ENCODE assay signal across 39 cellular contexts in genomic region chr3:69605849-69606248, GRCh38.
"Had no signal": no experiment of that assay in that cellular context is flagged by ENCODE, and none has a peak within 500 bp of the region (broad histone marks: within the 10 kb centered on the region; RNA-seq: fewer than 3 reads in every experiment).

No MANE protein-coding gene starts in this region.

- H3K36me3 ChIP-seq: adrenal gland, ascending aorta, brain microvascular endothelial cell, breast epithelium, cardiac muscle cell had no signal

- DNase-seq: activated effector memory CD4-positive, alpha-beta T cell treated with anti-CD3 and anti-CD28 coated beads, Interleukin-2, amount 50 U/mL, for 16 hours; activated effector memory CD4-positive, alpha-beta T cell treated with Interleukin-2 at 50 U/mL for 16 hours; activated gamma-delta T cell; activated gamma-delta T cell treated with Interleukin-2 at 50 U/mL for 16 hours; activated naive CD4-positive, alpha-beta T cell; activated naive CD4-positive, alpha-beta T cell treated with anti-CD3 and anti-CD28 coated beads for 36 hours; activated naive CD4-positive, alpha-beta T cell treated with anti-CD3 and anti-CD28 coated beads, Interleukin-2, amount 10 ng/mL, durations not matched to agents 7 days and 5 days; activated naive CD4-positive, alpha-beta T cell treated with anti-CD3 and anti-CD28 coated beads, Interleukin-2, amount 50 U/mL, for 16 hours; activated naive CD4-positive, alpha-beta T cell treated with Interleukin-2 at 50 U/mL for 16 hours; activated naive CD8-positive, alpha-beta T cell treated with anti-CD3 and anti-CD28 coated beads for 36 hours; activated naive CD8-positive, alpha-beta T cell treated with anti-CD3 and anti-CD28 coated beads, Interleukin-2, amount 10 ng/mL, durations not matched to agents 7 days and 5 days; activated naive CD8-positive, alpha-beta T cell treated with anti-CD3 and anti-CD28 coated beads, Interleukin-2, amount 50 U/mL, for 24 hours; activated T-cell treated with anti-CD3 and anti-CD28 coated beads for 4 hours; activated T-cell treated with anti-CD3 and anti-CD28 coated beads, Interleukin-2, amount 50 U/mL, for 1 hour; activated T-cell treated with anti-CD3 and anti-CD28 coated beads, Interleukin-2, amount 50 U/mL, for 24 hours; activated T-cell treated with anti-CD3 and anti-CD28 coated beads, Interleukin-2, amount 50 U/mL, for 4 hours; activated T-cell treated with anti-CD3 and anti-CD28 coated beads, Interleukin-2, amount 50 U/mL, for 48 hours; activated T-cell treated with anti-CD3 and anti-CD28 coated beads, Interleukin-2, amount 50 U/mL, for 72 hours; adrenal gland; amniotic stem cell; amygdala; anterior cingulate cortex; aorta; body of pancreas; brain microvascular endothelial cell; caudate nucleus; central memory CD4-positive, alpha-beta T cell; cerebellar nuclear complex had no signal

- H3K4me1 ChIP-seq: adrenal gland, ascending aorta, body of pancreas, breast epithelium had no signal

- H3K27me3 ChIP-seq: adrenal gland, ascending aorta, body of pancreas, brain microvascular endothelial cell, breast epithelium, cardiac muscle cell had no signal

- H3K9me3 ChIP-seq: adrenal gland, body of pancreas had no signal

- H3K4me3 Mint-ChIP-seq: activated naive CD4-positive, alpha-beta T cell treated with anti-CD3 and anti-CD28 coated beads for 36 hours; activated naive CD4-positive, alpha-beta T cell treated with anti-CD3 and anti-CD28 coated beads, Interleukin-2, amount 10 ng/mL, durations not matched to agents 7 days and 5 days; activated naive CD4-positive, alpha-beta T cell treated with anti-CD3 and anti-CD28 coated beads, Interleukin-2, amount 50 U/mL, for 24 hours; activated naive CD8-positive, alpha-beta T cell; activated naive CD8-positive, alpha-beta T cell treated with anti-CD3 and anti-CD28 coated beads for 36 hours; activated naive CD8-positive, alpha-beta T cell treated with anti-CD3 and anti-CD28 coated beads, Interleukin-2, amount 10 ng/mL, durations not matched to agents 7 days and 5 days; activated naive CD8-positive, alpha-beta T cell treated with anti-CD3 and anti-CD28 coated beads, Interleukin-2, amount 50 U/mL, for 24 hours; activated T-cell treated with anti-CD3 and anti-CD28 coated beads, Interleukin-2, amount 50 U/mL, for 24 hours; activated T-cell treated with anti-CD3 and anti-CD28 coated beads, Interleukin-2, amount 50 U/mL, for 4 hours; activated T-cell treated with anti-CD3 and anti-CD28 coated beads, Interleukin-2, amount 50 U/mL, for 72 hours; activated T-helper 1 cell treated with anti-CD3 and anti-CD28 coated beads, Interleukin-12 subunit alpha, Interleukin-12 subunit beta, Interleukin-2, Interleukin-4 antibody, amounts not matched to agents 30 ng/mL and 10 ng/mL and 1 ng/mL, durations not matched to agents 14 hours and 24 hours and 36 hours; activated T-helper 17 cell treated with anti-CD3 and anti-CD28 coated beads, Interleukin-2, amount 50 U/mL, for 72 hours; central memory CD8-positive, alpha-beta T cell had no signal

- H3K4me1 Mint-ChIP-seq: activated naive CD4-positive, alpha-beta T cell treated with anti-CD3 and anti-CD28 coated beads, Interleukin-2, amount 10 ng/mL, durations not matched to agents 7 days and 5 days; activated naive CD4-positive, alpha-beta T cell treated with anti-CD3 and anti-CD28 coated beads, Interleukin-2, amount 50 U/mL, for 24 hours; activated naive CD8-positive, alpha-beta T cell treated with anti-CD3 and anti-CD28 coated beads for 36 hours; activated naive CD8-positive, alpha-beta T cell treated with anti-CD3 and anti-CD28 coated beads, Interleukin-2, amount 10 ng/mL, durations not matched to agents 7 days and 5 days; activated naive CD8-positive, alpha-beta T cell treated with anti-CD3 and anti-CD28 coated beads, Interleukin-2, amount 50 U/mL, for 24 hours; activated T-helper 17 cell treated with anti-CD3 and anti-CD28 coated beads, Interleukin-2, amount 50 U/mL, for 72 hours; brain; central memory CD8-positive, alpha-beta T cell had no signal

- H3K4me3 ChIP-seq: adrenal gland, ascending aorta, body of pancreas, breast epithelium, cardiac muscle cell had no signal

- H3K36me3 Mint-ChIP-seq: activated naive CD4-positive, alpha-beta T cell treated with anti-CD3 and anti-CD28 coated beads, Interleukin-2, amount 10 ng/mL, durations not matched to agents 7 days and 5 days; activated naive CD4-positive, alpha-beta T cell treated with anti-CD3 and anti-CD28 coated beads, Interleukin-2, amount 50 U/mL, for 24 hours; activated naive CD4-positive, alpha-beta T cell treated with anti-CD3 and anti-CD28 coated beads, Interleukin-2, amount 50 U/mL, for 72 hours; activated naive CD8-positive, alpha-beta T cell; activated naive CD8-positive, alpha-beta T cell treated with anti-CD3 and anti-CD28 coated beads for 36 hours; activated naive CD8-positive, alpha-beta T cell treated with anti-CD3 and anti-CD28 coated beads, Interleukin-2, amount 10 ng/mL, durations not matched to agents 7 days and 5 days; brain had no signal

- H3K27me3 Mint-ChIP-seq: activated naive CD4-positive, alpha-beta T cell treated with anti-CD3 and anti-CD28 coated beads, Interleukin-2, amount 10 ng/mL, durations not matched to agents 7 days and 5 days; activated naive CD8-positive, alpha-beta T cell treated with anti-CD3 and anti-CD28 coated beads, Interleukin-2, amount 10 ng/mL, durations not matched to agents 7 days and 5 days; activated T-helper 17 cell treated with anti-CD3 and anti-CD28 coated beads, Interleukin-2, amount 50 U/mL, for 72 hours; central memory CD8-positive, alpha-beta T cell had no signal

- H3K27ac Mint-ChIP-seq: activated naive CD4-positive, alpha-beta T cell treated with anti-CD3 and anti-CD28 coated beads for 36 hours; activated naive CD4-positive, alpha-beta T cell treated with anti-CD3 and anti-CD28 coated beads, Interleukin-2, amount 10 ng/mL, durations not matched to agents 7 days and 5 days; activated naive CD4-positive, alpha-beta T cell treated with anti-CD3 and anti-CD28 coated beads, Interleukin-2, amount 50 U/mL, for 24 hours; activated naive CD4-positive, alpha-beta T cell treated with anti-CD3 and anti-CD28 coated beads, Interleukin-2, amount 50 U/mL, for 72 hours; activated naive CD8-positive, alpha-beta T cell; activated naive CD8-positive, alpha-beta T cell treated with anti-CD3 and anti-CD28 coated beads for 36 hours; activated naive CD8-positive, alpha-beta T cell treated with anti-CD3 and anti-CD28 coated beads, Interleukin-2, amount 10 ng/mL, durations not matched to agents 7 days and 5 days; activated naive CD8-positive, alpha-beta T cell treated with anti-CD3 and anti-CD28 coated beads, Interleukin-2, amount 50 U/mL, for 24 hours; activated T-cell treated with anti-CD3 and anti-CD28 coated beads, Interleukin-2, amount 50 U/mL, for 24 hours; activated T-cell treated with anti-CD3 and anti-CD28 coated beads, Interleukin-2, amount 50 U/mL, for 72 hours; activated T-helper 1 cell treated with anti-CD3 and anti-CD28 coated beads, Interleukin-12 subunit alpha, Interleukin-12 subunit beta, Interleukin-2, Interleukin-4 antibody, amounts not matched to agents 30 ng/mL and 10 ng/mL and 1 ng/mL, durations not matched to agents 14 hours and 24 hours and 36 hours; activated T-helper 17 cell treated with anti-CD3 and anti-CD28 coated beads, Interleukin-2, amount 50 U/mL, for 72 hours; activated T-helper 2 cell treated with anti-CD3 and anti-CD28 coated beads, Interferon-gamma antibody, Interleukin-2, Interleukin-4, amounts not matched to agents 10 μg/mL and 5 μg/mL and 100 μg/mL, durations not matched to agents 14 hours and 24 hours and 36 hours had no signal

- H3K9me3 Mint-ChIP-seq: activated T-helper 1 cell treated with anti-CD3 and anti-CD28 coated beads, Interleukin-12 subunit alpha, Interleukin-12 subunit beta, Interleukin-2, Interleukin-4 antibody, amounts not matched to agents 30 ng/mL and 10 ng/mL and 1 ng/mL, durations not matched to agents 14 hours and 24 hours and 36 hours; activated T-helper 2 cell treated with anti-CD3 and anti-CD28 coated beads, Interferon-gamma antibody, Interleukin-2, Interleukin-4, amounts not matched to agents 10 μg/mL and 5 μg/mL and 100 μg/mL, durations not matched to agents 14 hours and 24 hours and 36 hours had no signal

- H3K27ac ChIP-seq: adrenal gland, ascending aorta, body of pancreas, brain microvascular endothelial cell, breast epithelium, cardiac muscle cell had no signal
